In the genomic region with DNA sequence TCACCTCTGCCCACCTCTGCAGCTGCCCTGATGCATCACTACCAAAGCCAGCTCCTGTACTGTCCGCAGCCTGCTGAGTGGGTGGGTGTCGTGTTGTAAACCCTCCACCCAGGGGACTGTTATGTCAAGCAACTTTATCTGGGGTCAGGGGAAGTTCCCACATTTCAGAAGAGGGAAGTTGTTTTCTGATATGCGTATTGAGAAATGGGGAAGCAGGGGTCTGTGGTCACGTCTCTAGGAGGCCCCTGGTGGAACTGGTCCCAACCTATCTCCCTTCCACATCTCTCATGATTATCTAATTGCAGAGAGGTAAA, we compare ENCODE assay signal across 2 cellular contexts.
TF ChIP-seq lines count a peak whose summit lies in the region.

No MANE protein-coding gene starts in this region.

TF ChIP-seq in GM12891, 5 proteins besides CTCF, POLR2A, EP300 and RAD21:
- no peak for TF ChIP-seq TAF1 (IDR thresholded peaks at IDR 0.05; ENCODE audit: low read depth, low read length)
- no peak for TF ChIP-seq POLR2AphosphoS5 (IDR thresholded peaks at IDR 0.05; ENCODE audit: low read depth, low read length)
- peak; percentile 86 for TF ChIP-seq SPI1 (IDR thresholded peaks at IDR 0.05; ENCODE audit: low read depth, low read length)
- no peak for TF ChIP-seq PAX5 (IDR thresholded peaks at IDR 0.05; ENCODE audit: insufficient read depth, low read length, severe bottlenecking)
- 0 out of 2 replicates have a peak, but pooled peaks have one; percentile 16 for TF ChIP-seq POU2F2 (IDR thresholded peaks at IDR 0.05; ENCODE audit: low read depth, low read length)

TF ChIP-seq in GM12878, 131 proteins besides CTCF, POLR2A, EP300 and RAD21 (continues in another document):
- TF ChIP-seq POU2F2 (IDR thresholded peaks at IDR 0.05; ENCODE audit: borderline replicate concordance, low read depth, low read length): peak; percentile 49; the same call in 1 of the 3 replicates
- no peak for TF ChIP-seq YY1 (IDR thresholded peaks at IDR 0.05; ENCODE audit: low read depth, low read length)
- no peak for TF ChIP-seq CHD2 (IDR thresholded peaks at IDR 0.05; ENCODE audit: borderline replicate concordance, low read depth, low read length)
- TF ChIP-seq, protein P1, sequence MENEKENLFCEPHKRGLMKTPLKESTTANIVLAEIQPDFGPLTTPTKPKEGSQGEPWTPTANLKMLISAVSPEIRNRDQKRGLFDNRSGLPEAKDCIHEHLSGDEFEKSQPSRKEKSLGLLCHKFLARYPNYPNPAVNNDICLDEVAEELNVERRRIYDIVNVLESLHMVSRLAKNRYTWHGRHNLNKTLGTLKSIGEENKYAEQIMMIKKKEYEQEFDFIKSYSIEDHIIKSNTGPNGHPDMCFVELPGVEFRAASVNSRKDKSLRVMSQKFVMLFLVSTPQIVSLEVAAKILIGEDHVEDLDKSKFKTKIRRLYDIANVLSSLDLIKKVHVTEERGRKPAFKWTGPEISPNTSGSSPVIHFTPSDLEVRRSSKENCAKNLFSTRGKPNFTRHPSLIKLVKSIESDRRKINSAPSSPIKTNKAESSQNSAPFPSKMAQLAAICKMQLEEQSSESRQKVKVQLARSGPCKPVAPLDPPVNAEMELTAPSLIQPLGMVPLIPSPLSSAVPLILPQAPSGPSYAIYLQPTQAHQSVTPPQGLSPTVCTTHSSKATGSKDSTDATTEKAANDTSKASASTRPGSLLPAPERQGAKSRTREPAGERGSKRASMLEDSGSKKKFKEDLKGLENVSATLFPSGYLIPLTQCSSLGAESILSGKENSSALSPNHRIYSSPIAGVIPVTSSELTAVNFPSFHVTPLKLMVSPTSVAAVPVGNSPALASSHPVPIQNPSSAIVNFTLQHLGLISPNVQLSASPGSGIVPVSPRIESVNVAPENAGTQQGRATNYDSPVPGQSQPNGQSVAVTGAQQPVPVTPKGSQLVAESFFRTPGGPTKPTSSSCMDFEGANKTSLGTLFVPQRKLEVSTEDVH (IDR thresholded peaks at IDR 0.05; ENCODE audit: low read depth, partially characterized antibody): no peak
- TF ChIP-seq, protein P2, sequence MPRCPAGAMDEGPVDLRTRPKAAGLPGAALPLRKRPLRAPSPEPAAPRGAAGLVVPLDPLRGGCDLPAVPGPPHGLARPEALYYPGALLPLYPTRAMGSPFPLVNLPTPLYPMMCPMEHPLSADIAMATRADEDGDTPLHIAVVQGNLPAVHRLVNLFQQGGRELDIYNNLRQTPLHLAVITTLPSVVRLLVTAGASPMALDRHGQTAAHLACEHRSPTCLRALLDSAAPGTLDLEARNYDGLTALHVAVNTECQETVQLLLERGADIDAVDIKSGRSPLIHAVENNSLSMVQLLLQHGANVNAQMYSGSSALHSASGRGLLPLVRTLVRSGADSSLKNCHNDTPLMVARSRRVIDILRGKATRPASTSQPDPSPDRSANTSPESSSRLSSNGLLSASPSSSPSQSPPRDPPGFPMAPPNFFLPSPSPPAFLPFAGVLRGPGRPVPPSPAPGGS (IDR thresholded peaks at IDR 0.05; ENCODE audit: borderline replicate concordance, insufficient read depth, low read depth, low read length, poor library complexity, severe bottlenecking): peak; percentile 58
- TF ChIP-seq, protein P3, sequence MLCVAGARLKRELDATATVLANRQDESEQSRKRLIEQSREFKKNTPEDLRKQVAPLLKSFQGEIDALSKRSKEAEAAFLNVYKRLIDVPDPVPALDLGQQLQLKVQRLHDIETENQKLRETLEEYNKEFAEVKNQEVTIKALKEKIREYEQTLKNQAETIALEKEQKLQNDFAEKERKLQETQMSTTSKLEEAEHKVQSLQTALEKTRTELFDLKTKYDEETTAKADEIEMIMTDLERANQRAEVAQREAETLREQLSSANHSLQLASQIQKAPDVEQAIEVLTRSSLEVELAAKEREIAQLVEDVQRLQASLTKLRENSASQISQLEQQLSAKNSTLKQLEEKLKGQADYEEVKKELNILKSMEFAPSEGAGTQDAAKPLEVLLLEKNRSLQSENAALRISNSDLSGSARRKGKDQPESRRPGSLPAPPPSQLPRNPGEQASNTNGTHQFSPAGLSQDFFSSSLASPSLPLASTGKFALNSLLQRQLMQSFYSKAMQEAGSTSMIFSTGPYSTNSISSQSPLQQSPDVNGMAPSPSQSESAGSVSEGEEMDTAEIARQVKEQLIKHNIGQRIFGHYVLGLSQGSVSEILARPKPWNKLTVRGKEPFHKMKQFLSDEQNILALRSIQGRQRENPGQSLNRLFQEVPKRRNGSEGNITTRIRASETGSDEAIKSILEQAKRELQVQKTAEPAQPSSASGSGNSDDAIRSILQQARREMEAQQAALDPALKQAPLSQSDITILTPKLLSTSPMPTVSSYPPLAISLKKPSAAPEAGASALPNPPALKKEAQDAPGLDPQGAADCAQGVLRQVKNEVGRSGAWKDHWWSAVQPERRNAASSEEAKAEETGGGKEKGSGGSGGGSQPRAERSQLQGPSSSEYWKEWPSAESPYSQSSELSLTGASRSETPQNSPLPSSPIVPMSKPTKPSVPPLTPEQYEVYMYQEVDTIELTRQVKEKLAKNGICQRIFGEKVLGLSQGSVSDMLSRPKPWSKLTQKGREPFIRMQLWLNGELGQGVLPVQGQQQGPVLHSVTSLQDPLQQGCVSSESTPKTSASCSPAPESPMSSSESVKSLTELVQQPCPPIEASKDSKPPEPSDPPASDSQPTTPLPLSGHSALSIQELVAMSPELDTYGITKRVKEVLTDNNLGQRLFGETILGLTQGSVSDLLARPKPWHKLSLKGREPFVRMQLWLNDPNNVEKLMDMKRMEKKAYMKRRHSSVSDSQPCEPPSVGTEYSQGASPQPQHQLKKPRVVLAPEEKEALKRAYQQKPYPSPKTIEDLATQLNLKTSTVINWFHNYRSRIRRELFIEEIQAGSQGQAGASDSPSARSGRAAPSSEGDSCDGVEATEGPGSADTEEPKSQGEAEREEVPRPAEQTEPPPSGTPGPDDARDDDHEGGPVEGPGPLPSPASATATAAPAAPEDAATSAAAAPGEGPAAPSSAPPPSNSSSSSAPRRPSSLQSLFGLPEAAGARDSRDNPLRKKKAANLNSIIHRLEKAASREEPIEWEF (IDR thresholded peaks at IDR 0.05; ENCODE audit: insufficient replicate concordance, low read depth, low read length): no peak
- no peak for TF ChIP-seq FOS (IDR thresholded peaks at IDR 0.05; ENCODE audit: borderline replicate concordance, extremely low read depth, insufficient read length)
- no peak for TF ChIP-seq RBBP5 (conservative IDR thresholded peaks at IDR 0.05)
- peak; percentile 88 for TF ChIP-seq MEF2B (IDR thresholded peaks at IDR 0.05; ENCODE audit: partially characterized antibody, poor library complexity, severe bottlenecking)
- peak; percentile 67; the same call in 1 of the 2 replicates for TF ChIP-seq PAX5 (IDR thresholded peaks at IDR 0.05; ENCODE audit: borderline replicate concordance, low read depth, low read length)
- no peak for TF ChIP-seq CEBPB (IDR thresholded peaks at IDR 0.05; ENCODE audit: borderline replicate concordance in 1 of 2, low read depth in 2 of 2, low read length in 2 of 2)
- TF ChIP-seq, protein P4, sequence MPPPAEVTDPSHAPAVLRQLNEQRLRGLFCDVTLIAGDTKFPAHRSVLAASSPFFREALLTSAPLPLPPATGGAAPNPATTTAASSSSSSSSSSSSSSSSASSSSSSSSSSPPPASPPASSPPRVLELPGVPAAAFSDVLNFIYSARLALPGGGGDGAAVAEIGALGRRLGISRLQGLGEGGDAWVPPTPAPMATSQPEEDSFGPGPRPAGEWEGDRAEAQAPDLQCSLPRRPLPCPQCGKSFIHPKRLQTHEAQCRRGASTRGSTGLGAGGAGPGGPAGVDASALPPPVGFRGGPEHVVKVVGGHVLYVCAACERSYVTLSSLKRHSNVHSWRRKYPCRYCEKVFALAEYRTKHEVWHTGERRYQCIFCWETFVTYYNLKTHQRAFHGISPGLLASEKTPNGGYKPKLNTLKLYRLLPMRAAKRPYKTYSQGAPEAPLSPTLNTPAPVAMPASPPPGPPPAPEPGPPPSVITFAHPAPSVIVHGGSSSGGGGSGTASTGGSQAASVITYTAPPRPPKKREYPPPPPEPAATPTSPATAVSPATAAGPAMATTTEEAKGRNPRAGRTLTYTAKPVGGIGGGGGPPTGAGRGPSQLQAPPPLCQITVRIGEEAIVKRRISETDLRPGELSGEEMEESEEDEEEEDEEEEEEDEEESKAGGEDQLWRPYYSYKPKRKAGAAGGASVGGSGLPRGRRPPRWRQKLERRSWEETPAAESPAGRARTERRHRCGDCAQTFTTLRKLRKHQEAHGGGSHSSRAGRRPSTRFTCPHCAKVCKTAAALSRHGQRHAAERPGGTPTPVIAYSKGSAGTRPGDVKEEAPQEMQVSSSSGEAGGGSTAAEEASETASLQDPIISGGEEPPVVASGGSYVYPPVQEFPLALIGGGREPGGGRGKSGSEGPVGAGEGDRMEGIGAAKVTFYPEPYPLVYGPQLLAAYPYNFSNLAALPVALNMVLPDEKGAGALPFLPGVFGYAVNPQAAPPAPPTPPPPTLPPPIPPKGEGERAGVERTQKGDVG (CRISPR knock-in tag; IDR thresholded peaks at IDR 0.05): no peak
- 0 out of 2 replicates have a peak, but pooled peaks have one; percentile 1 for TF ChIP-seq LARP7 (IDR thresholded peaks at IDR 0.05)
- no peak for TF ChIP-seq CHD4 (IDR thresholded peaks at IDR 0.05)
- TF ChIP-seq SRF (IDR thresholded peaks at IDR 0.05; ENCODE audit: low read depth in 2 of 2, low read length in 2 of 2): 0 out of 4 replicates have a peak, but pooled peaks of 1 of the 2 experiments have one; percentile 29
- no peak for TF ChIP-seq ZNF274 (IDR thresholded peaks at IDR 0.05; ENCODE audit: insufficient read depth, insufficient read length)
- TF ChIP-seq RCOR1 (conservative IDR thresholded peaks at IDR 0.05; ENCODE audit: low read depth, low read length): no peak
- no peak for TF ChIP-seq MYC (IDR thresholded peaks at IDR 0.05; ENCODE audit: insufficient read depth, insufficient read length, insufficient replicate concordance, low read length, severe bottlenecking)
- peak; percentile 83 for TF ChIP-seq RUNX3 (IDR thresholded peaks at IDR 0.05; ENCODE audit: low read length)
- no peak for TF ChIP-seq BRCA1 (IDR thresholded peaks at IDR 0.05; ENCODE audit: low read depth, low read length)
- no peak for TF ChIP-seq ESRRA (IDR thresholded peaks at IDR 0.05; ENCODE audit: low read length)
- no peak for TF ChIP-seq MXI1 (IDR thresholded peaks at IDR 0.05; ENCODE audit: low read depth, low read length)
- no peak for TF ChIP-seq NFYA (IDR thresholded peaks at IDR 0.05; ENCODE audit: borderline replicate concordance, low read depth, low read length)
- no peak for TF ChIP-seq HCFC1 (IDR thresholded peaks at IDR 0.05; ENCODE audit: low read length)
- peak; percentile 70; the same call in 1 of the 2 replicates for TF ChIP-seq TCF12 (IDR thresholded peaks at IDR 0.05; ENCODE audit: low read depth, low read length)
- TF ChIP-seq, protein P5, sequence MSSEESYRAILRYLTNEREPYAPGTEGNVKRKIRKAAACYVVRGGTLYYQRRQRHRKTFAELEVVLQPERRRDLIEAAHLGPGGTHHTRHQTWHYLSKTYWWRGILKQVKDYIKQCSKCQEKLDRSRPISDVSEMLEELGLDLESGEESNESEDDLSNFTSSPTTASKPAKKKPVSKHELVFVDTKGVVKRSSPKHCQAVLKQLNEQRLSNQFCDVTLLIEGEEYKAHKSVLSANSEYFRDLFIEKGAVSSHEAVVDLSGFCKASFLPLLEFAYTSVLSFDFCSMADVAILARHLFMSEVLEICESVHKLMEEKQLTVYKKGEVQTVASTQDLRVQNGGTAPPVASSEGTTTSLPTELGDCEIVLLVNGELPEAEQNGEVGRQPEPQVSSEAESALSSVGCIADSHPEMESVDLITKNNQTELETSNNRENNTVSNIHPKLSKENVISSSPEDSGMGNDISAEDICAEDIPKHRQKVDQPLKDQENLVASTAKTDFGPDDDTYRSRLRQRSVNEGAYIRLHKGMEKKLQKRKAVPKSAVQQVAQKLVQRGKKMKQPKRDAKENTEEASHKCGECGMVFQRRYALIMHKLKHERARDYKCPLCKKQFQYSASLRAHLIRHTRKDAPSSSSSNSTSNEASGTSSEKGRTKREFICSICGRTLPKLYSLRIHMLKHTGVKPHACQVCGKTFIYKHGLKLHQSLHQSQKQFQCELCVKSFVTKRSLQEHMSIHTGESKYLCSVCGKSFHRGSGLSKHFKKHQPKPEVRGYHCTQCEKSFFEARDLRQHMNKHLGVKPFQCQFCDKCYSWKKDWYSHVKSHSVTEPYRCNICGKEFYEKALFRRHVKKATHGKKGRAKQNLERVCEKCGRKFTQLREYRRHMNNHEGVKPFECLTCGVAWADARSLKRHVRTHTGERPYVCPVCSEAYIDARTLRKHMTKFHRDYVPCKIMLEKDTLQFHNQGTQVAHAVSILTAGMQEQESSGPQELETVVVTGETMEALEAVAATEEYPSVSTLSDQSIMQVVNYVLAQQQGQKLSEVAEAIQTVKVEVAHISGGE (CRISPR knock-in tag; IDR thresholded peaks at IDR 0.05): no peak
- no peak for TF ChIP-seq TCF7 (IDR thresholded peaks at IDR 0.05; ENCODE audit: borderline replicate concordance)
- TF ChIP-seq MEF2A (IDR thresholded peaks at IDR 0.05; ENCODE audit: insufficient read depth, low read depth, low read length): no peak
- no peak for TF ChIP-seq STAT1 (conservative IDR thresholded peaks at IDR 0.05)
- TF ChIP-seq TARDBP (IDR thresholded peaks at IDR 0.05; ENCODE audit: borderline replicate concordance): no peak
- TF ChIP-seq NR2C2 (IDR thresholded peaks at IDR 0.05; ENCODE audit: borderline replicate concordance, control insufficient read depth, insufficient read length, low read depth): no peak
- TF ChIP-seq STAT3 (IDR thresholded peaks at IDR 0.05; ENCODE audit: low read depth, low read length): no peak
- TF ChIP-seq DPF2 (IDR thresholded peaks at IDR 0.05): peak; percentile 80; the same call in 1 of the 2 replicates
- TF ChIP-seq, protein P6, sequence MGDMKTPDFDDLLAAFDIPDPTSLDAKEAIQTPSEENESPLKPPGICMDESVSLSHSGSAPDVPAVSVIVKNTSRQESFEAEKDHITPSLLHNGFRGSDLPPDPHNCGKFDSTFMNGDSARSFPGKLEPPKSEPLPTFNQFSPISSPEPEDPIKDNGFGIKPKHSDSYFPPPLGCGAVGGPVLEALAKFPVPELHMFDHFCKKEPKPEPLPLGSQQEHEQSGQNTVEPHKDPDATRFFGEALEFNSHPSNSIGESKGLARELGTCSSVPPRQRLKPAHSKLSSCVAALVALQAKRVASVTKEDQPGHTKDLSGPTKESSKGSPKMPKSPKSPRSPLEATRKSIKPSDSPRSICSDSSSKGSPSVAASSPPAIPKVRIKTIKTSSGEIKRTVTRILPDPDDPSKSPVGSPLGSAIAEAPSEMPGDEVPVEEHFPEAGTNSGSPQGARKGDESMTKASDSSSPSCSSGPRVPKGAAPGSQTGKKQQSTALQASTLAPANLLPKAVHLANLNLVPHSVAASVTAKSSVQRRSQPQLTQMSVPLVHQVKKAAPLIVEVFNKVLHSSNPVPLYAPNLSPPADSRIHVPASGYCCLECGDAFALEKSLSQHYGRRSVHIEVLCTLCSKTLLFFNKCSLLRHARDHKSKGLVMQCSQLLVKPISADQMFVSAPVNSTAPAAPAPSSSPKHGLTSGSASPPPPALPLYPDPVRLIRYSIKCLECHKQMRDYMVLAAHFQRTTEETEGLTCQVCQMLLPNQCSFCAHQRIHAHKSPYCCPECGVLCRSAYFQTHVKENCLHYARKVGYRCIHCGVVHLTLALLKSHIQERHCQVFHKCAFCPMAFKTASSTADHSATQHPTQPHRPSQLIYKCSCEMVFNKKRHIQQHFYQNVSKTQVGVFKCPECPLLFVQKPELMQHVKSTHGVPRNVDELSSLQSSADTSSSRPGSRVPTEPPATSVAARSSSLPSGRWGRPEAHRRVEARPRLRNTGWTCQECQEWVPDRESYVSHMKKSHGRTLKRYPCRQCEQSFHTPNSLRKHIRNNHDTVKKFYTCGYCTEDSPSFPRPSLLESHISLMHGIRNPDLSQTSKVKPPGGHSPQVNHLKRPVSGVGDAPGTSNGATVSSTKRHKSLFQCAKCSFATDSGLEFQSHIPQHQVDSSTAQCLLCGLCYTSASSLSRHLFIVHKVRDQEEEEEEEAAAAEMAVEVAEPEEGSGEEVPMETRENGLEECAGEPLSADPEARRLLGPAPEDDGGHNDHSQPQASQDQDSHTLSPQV (IDR thresholded peaks at IDR 0.05): no peak
- peak; percentile 54; the same call in 1 of the 2 replicates for TF ChIP-seq ATF7 (IDR thresholded peaks at IDR 0.05; ENCODE audit: low read depth)
- TF ChIP-seq ASH2L (IDR thresholded peaks at IDR 0.05; ENCODE audit: borderline replicate concordance, low read depth): no peak
